ENCODE assay signal across 9 cellular contexts in genomic region chr14:68733086-68733621, GRCh38. TPM values are rescaled to one million over a fixed set of nuclear protein-coding genes. Genes with fewer than 3 reads are reported as not detected.
A peak's percentile ranks its signal among the peaks of the same experiment; 100 is the strongest.
DNase-seq lines count a peak whose midpoint lies in the region; ATAC-seq and TF ChIP-seq lines count a peak whose summit lies in the region.
"Had no signal": no experiment of that assay in that cellular context is flagged by ENCODE, and none has a peak within 500 bp of the region (broad histone marks: within the 10 kb centered on the region; RNA-seq: fewer than 3 reads in every experiment).

No MANE protein-coding gene starts in this region.

- CTCF ChIA-PET in activated CD4-positive, alpha-beta T cell treated with anti-CD3 and anti-CD28 coated beads, Interleukin-2, amount 10 ng/mL, durations not matched to agents 7 days and 5 days (lab: Charles Lee): interaction anchor here (0.8 to 1.3 kb wide), 3 partner anchors 18 to 47 kb away, joined by 3 to 6 read pairs (median 3); no protein-coding TSS in a partner anchor
- CTCF ChIA-PET in activated CD4-positive, alpha-beta memory T cell treated with anti-CD3 and anti-CD28 coated beads, Interleukin-2, amount 10 ng/mL, durations not matched to agents 7 days and 5 days (lab: Charles Lee): interaction anchor here (1.0 to 1.9 kb wide), 3 partner anchors 12 to 56 kb away, joined by 3 to 9 read pairs (median 4); no protein-coding TSS in a partner anchor
- CTCF ChIA-PET in HEK293T (lab: Yijun Ruan, JAX): no interaction called here

- no peak overlapping the region for H3K4me3 Mint-ChIP-seq in activated CD4-positive, alpha-beta T cell treated with anti-CD3 and anti-CD28 coated beads, Interleukin-2, amount 10 ng/mL, durations not matched to agents 7 days and 5 days
- H3K4me3 Mint-ChIP-seq in activated CD4-positive, alpha-beta memory T cell treated with anti-CD3 and anti-CD28 coated beads, Interleukin-2, amount 10 ng/mL, durations not matched to agents 7 days and 5 days: no peak overlapping the region
- peak overlapping the region; percentile 2 to 51 (median 38) for H3K4me3 Mint-ChIP-seq in immature natural killer cell
- H3K4me3 Mint-ChIP-seq in stimulated activated naive CD8-positive, alpha-beta T cell treated with anti-CD3 and anti-CD28 coated beads, Interleukin-15, Interleukin-2, amounts not matched to agents 100 ng/mL and 50 ng/mL, for 24 hours: peak overlapping the region; percentile 12

- no peaks in the 10 kb centered on the region for H3K27me3 Mint-ChIP-seq in activated CD4-positive, alpha-beta T cell treated with anti-CD3 and anti-CD28 coated beads, Interleukin-2, amount 10 ng/mL, durations not matched to agents 7 days and 5 days
- H3K27me3 Mint-ChIP-seq in activated CD4-positive, alpha-beta memory T cell treated with anti-CD3 and anti-CD28 coated beads, Interleukin-2, amount 10 ng/mL, durations not matched to agents 7 days and 5 days: no peaks in the 10 kb centered on the region
- H3K27me3 Mint-ChIP-seq in immature natural killer cell (ENCODE audit: low read depth in 3 of 3): peaks cover 0 to 2% (median 0%) of the 10 kb centered on the region in 3 donors
- H3K27me3 Mint-ChIP-seq in stimulated activated naive CD8-positive, alpha-beta T cell treated with anti-CD3 and anti-CD28 coated beads, Interleukin-15, Interleukin-2, amounts not matched to agents 100 ng/mL and 50 ng/mL, for 24 hours: no peaks in the 10 kb centered on the region
- H3K27me3 Mint-ChIP-seq: naive thymus-derived CD8-positive, alpha-beta T cell had no signal

- H3K27ac Mint-ChIP-seq in activated CD4-positive, alpha-beta T cell treated with anti-CD3 and anti-CD28 coated beads, Interleukin-2, amount 10 ng/mL, durations not matched to agents 7 days and 5 days: peak overlapping the region; percentile 4
- H3K27ac Mint-ChIP-seq in activated CD4-positive, alpha-beta memory T cell treated with anti-CD3 and anti-CD28 coated beads, Interleukin-2, amount 10 ng/mL, durations not matched to agents 7 days and 5 days: peak overlapping the region; percentile 75
- peak overlapping the region in 5 of 6 donors; percentile 40 to 90 (median 77) for H3K27ac Mint-ChIP-seq in immature natural killer cell
- H3K27ac Mint-ChIP-seq in stimulated activated naive CD8-positive, alpha-beta T cell treated with anti-CD3 and anti-CD28 coated beads, Interleukin-15, Interleukin-2, amounts not matched to agents 100 ng/mL and 50 ng/mL, for 24 hours: peak overlapping the region; percentile 75

- H3K4me1 Mint-ChIP-seq in activated CD4-positive, alpha-beta T cell treated with anti-CD3 and anti-CD28 coated beads, Interleukin-2, amount 10 ng/mL, durations not matched to agents 7 days and 5 days: peaks cover 33% of the 10 kb centered on the region
- H3K4me1 Mint-ChIP-seq in activated CD4-positive, alpha-beta memory T cell treated with anti-CD3 and anti-CD28 coated beads, Interleukin-2, amount 10 ng/mL, durations not matched to agents 7 days and 5 days: peaks cover 40% of the 10 kb centered on the region
- H3K4me1 Mint-ChIP-seq in immature natural killer cell: peaks cover 46 to 51% of the 10 kb centered on the region in 2 donors
- peaks cover 72% of the 10 kb centered on the region for H3K4me1 Mint-ChIP-seq in stimulated activated naive CD8-positive, alpha-beta T cell treated with anti-CD3 and anti-CD28 coated beads, Interleukin-15, Interleukin-2, amounts not matched to agents 100 ng/mL and 50 ng/mL, for 24 hours (ENCODE audit: low read depth)

- POLR2A ChIA-PET in activated CD4-positive, alpha-beta T cell treated with anti-CD3 and anti-CD28 coated beads, Interleukin-2, amount 10 ng/mL, durations not matched to agents 7 days and 5 days (lab: Charles Lee): interaction anchor here (0.6 kb wide), 1 partner anchor 880 kb away, joined by 3 read pairs; no protein-coding TSS in a partner anchor
- POLR2A ChIA-PET in activated CD4-positive, alpha-beta memory T cell treated with anti-CD3 and anti-CD28 coated beads, Interleukin-2, amount 10 ng/mL, durations not matched to agents 7 days and 5 days (lab: Charles Lee): interaction anchor here (1.1 to 4.4 kb wide), 9 partner anchors 13 to 83 kb away, joined by 3 to 31 read pairs (median 6); partner anchors contain the start of gene ZFP36L1
- POLR2A ChIA-PET in HEK293T (lab: Yijun Ruan, JAX): interaction anchor here (0.6 kb wide), 1 partner anchor 10 kb away, joined by 3 read pairs; no protein-coding TSS in a partner anchor

- DNase-seq in activated CD4-positive, alpha-beta T cell treated with anti-CD3 and anti-CD28 coated beads, Interleukin-2, amount 10 ng/mL, durations not matched to agents 7 days and 5 days: peak; percentile 15
- DNase-seq in activated CD4-positive, alpha-beta T cell treated with anti-CD3 and anti-CD28 coated beads, Interleukin-2, amount 50 U/mL, for 4 hours: no peak
- peak; percentile 32 for DNase-seq in activated CD4-positive, alpha-beta memory T cell treated with anti-CD3 and anti-CD28 coated beads, Interleukin-2, amount 10 ng/mL, durations not matched to agents 7 days and 5 days
- DNase-seq in immature natural killer cell (no peak), HEK293T (ENCODE audit: extremely low spot score) (no peak), DMS 273 treated with DMSO at 0.1 percent for 48 hours (lab: John Stamatoyannopoulos, UW) (no peak)
- DNase-seq: naive thymus-derived CD8-positive, alpha-beta T cell had no signal

- no peak for ATAC-seq in HG03521 (IDR thresholded peaks at IDR 0.05; ENCODE audit: unreplicated experiment)
- ATAC-seq: naive thymus-derived CD8-positive, alpha-beta T cell had no signal

- H3K9me3 Mint-ChIP-seq in activated CD4-positive, alpha-beta T cell treated with anti-CD3 and anti-CD28 coated beads, Interleukin-2, amount 10 ng/mL, durations not matched to agents 7 days and 5 days: no peaks in the 10 kb centered on the region
- H3K9me3 Mint-ChIP-seq in activated CD4-positive, alpha-beta memory T cell treated with anti-CD3 and anti-CD28 coated beads, Interleukin-2, amount 10 ng/mL, durations not matched to agents 7 days and 5 days: no peaks in the 10 kb centered on the region
- H3K9me3 Mint-ChIP-seq in immature natural killer cell: no peaks in the 10 kb centered on the region
- peaks cover 3% of the 10 kb centered on the region for H3K9me3 Mint-ChIP-seq in stimulated activated naive CD8-positive, alpha-beta T cell treated with anti-CD3 and anti-CD28 coated beads, Interleukin-15, Interleukin-2, amounts not matched to agents 100 ng/mL and 50 ng/mL, for 24 hours
- H3K9me3 Mint-ChIP-seq: naive thymus-derived CD8-positive, alpha-beta T cell had no signal

- peaks cover 3% of the 10 kb centered on the region for H3K36me3 Mint-ChIP-seq in activated CD4-positive, alpha-beta T cell treated with anti-CD3 and anti-CD28 coated beads, Interleukin-2, amount 10 ng/mL, durations not matched to agents 7 days and 5 days (ENCODE audit: low read depth)
- H3K36me3 Mint-ChIP-seq in activated CD4-positive, alpha-beta memory T cell treated with anti-CD3 and anti-CD28 coated beads, Interleukin-2, amount 10 ng/mL, durations not matched to agents 7 days and 5 days (ENCODE audit: low read depth): peaks cover 4% of the 10 kb centered on the region
- no peaks in the 10 kb centered on the region for H3K36me3 Mint-ChIP-seq in immature natural killer cell
- no peaks in the 10 kb centered on the region for H3K36me3 Mint-ChIP-seq in stimulated activated naive CD8-positive, alpha-beta T cell treated with anti-CD3 and anti-CD28 coated beads, Interleukin-15, Interleukin-2, amounts not matched to agents 100 ng/mL and 50 ng/mL, for 24 hours (ENCODE audit: low read depth)
- H3K36me3 Mint-ChIP-seq: naive thymus-derived CD8-positive, alpha-beta T cell had no signal

TF ChIP-seq in HEK293T, 16 proteins besides CTCF, POLR2A, EP300 and RAD21:
- TF ChIP-seq ZNF384 (IDR thresholded peaks at IDR 0.05) (no peak), SUZ12 (IDR thresholded peaks at IDR 0.05) (no peak), ARNT (IDR thresholded peaks at IDR 0.05) (no peak), FOXA1 (IDR thresholded peaks at IDR 0.05) (no peak), ELF4 (IDR thresholded peaks at IDR 0.05) (no peak), BHLHE40 (IDR thresholded peaks at IDR 0.05; ENCODE audit: borderline replicate concordance) (no peak), LEF1 (IDR thresholded peaks at IDR 0.05; ENCODE audit: borderline replicate concordance) (no peak), L3MBTL2 (conservative IDR thresholded peaks at IDR 0.05) (no peak), PKNOX1 (IDR thresholded peaks at IDR 0.05) (no peak), NFRKB (IDR thresholded peaks at IDR 0.05) (no peak), FOXM1 (IDR thresholded peaks at IDR 0.05; ENCODE audit: borderline replicate concordance) (no peak), FOXK2 (IDR thresholded peaks at IDR 0.05) (no peak), TARDBP (IDR thresholded peaks at IDR 0.05) (no peak), CTBP1 (IDR thresholded peaks at IDR 0.05; ENCODE audit: borderline replicate concordance) (no peak), SP1 (IDR thresholded peaks at IDR 0.05) (no peak)

RNA-seq across cellular contexts. Expression of gene ZFP36L1, which starts 59.7 kb away (rescaled TPM):
- total RNA-seq in activated CD4-positive, alpha-beta T cell treated with anti-CD3 and anti-CD28 coated beads, Interleukin-2, amount 10 ng/mL, durations not matched to agents 7 days and 5 days: 10 to 100 TPM; 81.7 to 82.2 TPM
- 100 to 1,000 TPM in 1 of 2 experiments, 10 to 100 TPM in 1; 96.1 to 103 TPM for total RNA-seq in activated CD4-positive, alpha-beta memory T cell treated with anti-CD3 and anti-CD28 coated beads, Interleukin-2, amount 10 ng/mL, durations not matched to agents 7 days and 5 days
- 100 to 1,000 TPM in 1 of 3 donors, 10 to 100 TPM in 2; 36.6 to 126 (median 61.8) TPM for polyA plus RNA-seq in immature natural killer cell

Comparison
In these comparisons a context has a peak if more than half of its experiments do, and no peak if none do; other contexts are left out.
1. DNase-seq: peak in activated CD4-positive, alpha-beta T cell treated with anti-CD3 and anti-CD28 coated beads, Interleukin-2, amount 10 ng/mL, durations not matched to agents 7 days and 5 days (single experiment) and activated CD4-positive, alpha-beta memory T cell treated with anti-CD3 and anti-CD28 coated beads, Interleukin-2, amount 10 ng/mL, durations not matched to agents 7 days and 5 days (single experiment); none in activated CD4-positive, alpha-beta T cell treated with anti-CD3 and anti-CD28 coated beads, Interleukin-2, amount 50 U/mL, for 4 hours (0 of 2), immature natural killer cell (0 of 3), HEK293T (single experiment) and DMS 273 treated with DMSO at 0.1 percent for 48 hours (single experiment).
2. H3K27ac Mint-ChIP-seq: peak in every context shown above with its lines; median percentile 77 in immature natural killer cell; 75 in activated CD4-positive, alpha-beta memory T cell treated with anti-CD3 and anti-CD28 coated beads, Interleukin-2, amount 10 ng/mL, durations not matched to agents 7 days and 5 days; 75 in stimulated activated naive CD8-positive, alpha-beta T cell treated with anti-CD3 and anti-CD28 coated beads, Interleukin-15, Interleukin-2, amounts not matched to agents 100 ng/mL and 50 ng/mL, for 24 hours; 4 in activated CD4-positive, alpha-beta T cell treated with anti-CD3 and anti-CD28 coated beads, Interleukin-2, amount 10 ng/mL, durations not matched to agents 7 days and 5 days.
3. H3K4me3 Mint-ChIP-seq: peak in immature natural killer cell (5 of 5) and stimulated activated naive CD8-positive, alpha-beta T cell treated with anti-CD3 and anti-CD28 coated beads, Interleukin-15, Interleukin-2, amounts not matched to agents 100 ng/mL and 50 ng/mL, for 24 hours (single experiment); none in activated CD4-positive, alpha-beta T cell treated with anti-CD3 and anti-CD28 coated beads, Interleukin-2, amount 10 ng/mL, durations not matched to agents 7 days and 5 days (single experiment) and activated CD4-positive, alpha-beta memory T cell treated with anti-CD3 and anti-CD28 coated beads, Interleukin-2, amount 10 ng/mL, durations not matched to agents 7 days and 5 days (single experiment).